In the genomic region with DNA sequence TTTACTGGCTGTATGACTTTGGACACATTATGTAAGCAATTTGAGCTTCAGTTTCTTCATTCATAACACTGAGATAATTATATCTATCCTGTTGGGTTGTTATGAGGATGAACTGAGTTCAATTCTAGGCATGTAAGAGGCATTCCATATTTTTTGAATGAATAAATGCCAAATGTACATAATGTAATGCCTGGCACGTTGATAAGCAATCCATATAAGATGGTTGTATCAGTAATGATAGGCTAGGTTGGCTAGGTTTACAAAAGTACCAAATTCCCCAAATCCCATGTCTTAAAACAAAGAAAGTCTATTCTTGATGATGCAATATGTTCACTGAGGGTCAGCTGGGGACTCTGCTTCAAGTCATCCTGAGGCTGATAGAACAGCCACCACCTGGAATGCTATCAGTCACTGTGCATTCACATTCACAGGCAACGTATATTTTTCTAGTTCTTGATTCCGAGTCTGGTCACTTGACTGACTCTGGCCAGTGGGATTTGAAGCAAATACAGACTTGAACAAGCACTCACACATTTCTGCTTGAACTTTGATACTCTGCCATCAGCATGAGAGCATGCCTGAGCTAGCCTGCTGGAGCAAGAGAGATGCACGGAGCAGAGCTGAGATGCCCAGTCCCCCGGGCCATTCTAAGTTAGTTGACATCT, we compare ENCODE assay signal across 21 cellular contexts.
"Had no signal": no experiment of that assay in that cellular context is flagged by ENCODE, and none has a peak within 500 bp of the region (broad histone marks: within the 10 kb centered on the region; RNA-seq: fewer than 3 reads in every experiment).

No MANE protein-coding gene starts in this region.

- H2AFZ ChIP-seq: neural progenitor cell had no signal

- H3K4me1 Mint-ChIP-seq: activated B cell treated with CpG ODN at 0.5 μM for 24 hours; activated naive CD8-positive, alpha-beta T cell treated with anti-CD3 and anti-CD28 coated beads, Interleukin-2, amount 10 ng/mL, durations not matched to agents 7 days and 5 days; naive thymus-derived CD4-positive, alpha-beta T cell had no signal

- H3K27me3 ChIP-seq: brain microvascular endothelial cell, neural progenitor cell, stomach, upper lobe of right lung had no signal

- H3K9me3 Mint-ChIP-seq: activated T-helper 2 cell treated with anti-CD3 and anti-CD28 coated beads, Interferon-gamma antibody, Interleukin-2, Interleukin-4, amounts not matched to agents 10 μg/mL and 5 μg/mL and 100 μg/mL, durations not matched to agents 14 hours and 24 hours and 36 hours had no signal

- H3K27ac Mint-ChIP-seq: activated B cell treated with CpG ODN at 0.5 μM for 24 hours; activated CD4-positive, alpha-beta memory T cell treated with anti-CD3 and anti-CD28 coated beads for 36 hours; activated naive CD8-positive, alpha-beta T cell treated with anti-CD3 and anti-CD28 coated beads, Interleukin-2, amount 10 ng/mL, durations not matched to agents 7 days and 5 days; activated T-helper 2 cell treated with anti-CD3 and anti-CD28 coated beads, Interferon-gamma antibody, Interleukin-2, Interleukin-4, amounts not matched to agents 10 μg/mL and 5 μg/mL and 100 μg/mL, durations not matched to agents 14 hours and 24 hours and 36 hours; naive thymus-derived CD4-positive, alpha-beta T cell; neural progenitor cell; progenitor cell of endocrine pancreas had no signal

- H3K4me3 Mint-ChIP-seq: activated B cell treated with CpG ODN at 0.5 μM for 24 hours; activated CD4-positive, alpha-beta memory T cell treated with anti-CD3 and anti-CD28 coated beads for 36 hours; activated naive CD8-positive, alpha-beta T cell treated with anti-CD3 and anti-CD28 coated beads, Interleukin-2, amount 10 ng/mL, durations not matched to agents 7 days and 5 days; naive thymus-derived CD4-positive, alpha-beta T cell; neural progenitor cell had no signal

- H3K9ac ChIP-seq: neural progenitor cell had no signal

- ATAC-seq: naive thymus-derived CD4-positive, alpha-beta T cell; right cardiac atrium; upper lobe of right lung had no signal

- DNase-seq: activated B cell treated with CpG ODN at 0.5 μM for 24 hours; activated CD4-positive, alpha-beta memory T cell treated with anti-CD3 and anti-CD28 coated beads for 36 hours; activated CD4-positive, alpha-beta T cell treated with anti-CD3 and anti-CD28 coated beads for 4 hours; activated naive CD4-positive, alpha-beta T cell treated with Interleukin-2 at 50 U/mL for 16 hours; activated naive CD8-positive, alpha-beta T cell treated with anti-CD3 and anti-CD28 coated beads, Interleukin-2, amount 10 ng/mL, durations not matched to agents 7 days and 5 days; anterior cingulate cortex; brain microvascular endothelial cell; glutamatergic neuron; mesendoderm; naive thymus-derived CD4-positive, alpha-beta T cell; small intestine; stimulated activated CD4-positive, alpha-beta T cell treated with anti-CD3 and anti-CD28 coated beads, Interleukin-4, amount 100 ng/mL, for 1 hour; stomach; SW 1271; upper lobe of right lung had no signal

- H3K4me2 ChIP-seq: neural progenitor cell had no signal

- H3K27ac ChIP-seq: coronary artery, esophagus muscularis mucosa, neural progenitor cell, stomach, upper lobe of right lung had no signal

- H3K36me3 Mint-ChIP-seq: activated CD4-positive, alpha-beta memory T cell treated with anti-CD3 and anti-CD28 coated beads for 36 hours; neural progenitor cell had no signal

- H3K36me3 ChIP-seq: brain microvascular endothelial cell, esophagus muscularis mucosa, neural progenitor cell, stomach, upper lobe of right lung had no signal

- H3K9me3 ChIP-seq: upper lobe of right lung had no signal

- H3K27me3 Mint-ChIP-seq: progenitor cell of endocrine pancreas had no signal

- H3K4me3 ChIP-seq: coronary artery, esophagus muscularis mucosa, neural progenitor cell, stomach, upper lobe of right lung had no signal
